Comparison of ENCODE assay signal across 8 cellular contexts in genomic region chr10:120850911-120851865, GRCh38. TPM values are rescaled to one million over a fixed set of nuclear protein-coding genes. Genes with fewer than 3 reads are reported as not detected.
DNase-seq lines count a peak whose midpoint lies in the region; ATAC-seq, FAIRE-seq and TF ChIP-seq lines count a peak whose summit lies in the region.

Gene WDR11, plus strand, starts transcription at chr10:120851362. Its CDS starts 59 bp downstream, at chr10:120851421.

- intact Hi-C loops in Right ventricle myocardium superior (cut with DNase I) (no loop called here), pancreas (cut with DNase I) (no loop called here), thyroid gland (cut with DNase I) (no loop called here)

- peaks cover 0 to 10% (median 10%) of the 10 kb centered on the region in 3 donors for H3K4me1 ChIP-seq in pancreas
- peaks cover 10 to 15% of the 10 kb centered on the region in 2 donors for H3K4me1 ChIP-seq in thyroid gland

- peak within 1 kb of the TSS; percentile 100 for H3K4me3 Mint-ChIP-seq in activated naive CD8-positive, alpha-beta T cell treated with anti-CD3 and anti-CD28 coated beads, Interleukin-2, amount 50 U/mL, for 24 hours

- peak within 1 kb of the TSS; percentile 66 to 90 (median 75) for H3K27ac ChIP-seq in pancreas
- H3K27ac ChIP-seq in thyroid gland, result peak within 1 kb of the TSS; percentile 54 to 79 (median 72)

- peaks cover 8% of the 10 kb centered on the region for H3K9me3 Mint-ChIP-seq in activated naive CD8-positive, alpha-beta T cell treated with anti-CD3 and anti-CD28 coated beads, Interleukin-2, amount 50 U/mL, for 24 hours

- H3K27me3 ChIP-seq in pancreas (no peaks in the 10 kb centered on the region), thyroid gland (no peaks in the 10 kb centered on the region)

- H3K36me3 ChIP-seq in pancreas, result peaks cover 0 to 5% (median 0%) of the 10 kb centered on the region in 3 donors
- H3K36me3 ChIP-seq in thyroid gland, result no peaks in the 10 kb centered on the region

- peak within 1 kb of the TSS; percentile 77 for H3K4me3 ChIP-seq in GM12865 (ENCODE audit: low read depth, low read length)
- peak within 1 kb of the TSS; percentile 56 to 88 (median 72) for H3K4me3 ChIP-seq in pancreas
- H3K4me3 ChIP-seq in thyroid gland (replicated peaks in 1 of 3), result peak within 1 kb of the TSS; percentile 48 to 70 (median 68)

- no peaks in the 10 kb centered on the region for H3K27me3 Mint-ChIP-seq in activated naive CD8-positive, alpha-beta T cell treated with anti-CD3 and anti-CD28 coated beads, Interleukin-2, amount 50 U/mL, for 24 hours

- TF ChIP-seq CTCF in GM12865 (IDR thresholded peaks at IDR 0.05; ENCODE audit: insufficient read depth, low read depth, low read length, missing control alignments) (no peak), pancreas (IDR thresholded peaks at IDR 0.05) (no peak), thyroid gland (IDR thresholded peaks at IDR 0.05) (no peak)

- no peaks in the 10 kb centered on the region for H3K9me3 ChIP-seq in pancreas
- no peaks in the 10 kb centered on the region for H3K9me3 ChIP-seq in thyroid gland

- peak; percentile 92 for DNase-seq in GM12865 (ENCODE audit: low read depth)
- peak; percentile 71 for DNase-seq in NCI-H1105 (lab: John Stamatoyannopoulos, UW)
- peak; percentile 32 to 85 for DNase-seq in SW 1271 (lab: John Stamatoyannopoulos, UW)
- DNase-seq in activated naive CD8-positive, alpha-beta T cell treated with anti-CD3 and anti-CD28 coated beads, Interleukin-2, amount 50 U/mL, for 24 hours, result peak; percentile 83
- peak; percentile 93 for DNase-seq in Right ventricle myocardium superior
- peak; percentile 83 to 96 (median 90) for DNase-seq in pancreas
- DNase-seq in thyroid gland, result peak; percentile 92 to 93

- peaks cover 28% of the 10 kb centered on the region for H3K36me3 Mint-ChIP-seq in activated naive CD8-positive, alpha-beta T cell treated with anti-CD3 and anti-CD28 coated beads, Interleukin-2, amount 50 U/mL, for 24 hours (ENCODE audit: low read depth)

- WGBS in pancreas, 2 donors, result 3 to 4% methylated on average over 45 of the region's 45 CpGs
- 5 to 9% methylated on average over 23 to 36 of the region's 45 CpGs for WGBS in thyroid gland, 2 donors

- FAIRE-seq in pancreas (lab: Jason Lieb, UNC), result no peak

- ATAC-seq in HG02642 (IDR thresholded peaks at IDR 0.05; ENCODE audit: poor library complexity, unreplicated experiment) (peak; percentile 95), Right ventricle myocardium superior (ENCODE audit: poor library complexity) (peak; percentile 100), pancreas (peak; percentile 99 to 100 (median 100))
- peak; percentile 98 for ATAC-seq in activated naive CD8-positive, alpha-beta T cell treated with anti-CD3 and anti-CD28 coated beads, Interleukin-2, amount 50 U/mL, for 24 hours

- H3K4me1 Mint-ChIP-seq in activated naive CD8-positive, alpha-beta T cell treated with anti-CD3 and anti-CD28 coated beads, Interleukin-2, amount 50 U/mL, for 24 hours, result peaks cover 42% of the 10 kb centered on the region

- peak within 1 kb of the TSS; percentile 95 for H3K27ac Mint-ChIP-seq in activated naive CD8-positive, alpha-beta T cell treated with anti-CD3 and anti-CD28 coated beads, Interleukin-2, amount 50 U/mL, for 24 hours

- peak in 1 of 2 donors; percentile 64 for TF ChIP-seq POLR2A in thyroid gland (IDR thresholded peaks at IDR 0.05)

RNA-seq across cellular contexts. Expression of gene WDR11, which starts in this region (rescaled TPM):
- total RNA-seq in Right ventricle myocardium superior, result 12.3 TPM
- 10 to 100 TPM; 14.8 to 30.5 (median 18.3) TPM for total RNA-seq in pancreas
- polyA plus RNA-seq in pancreas, result 10 to 100 TPM; 15.3 to 25.5 TPM
- 10 to 100 TPM; 76.9 to 95.5 (median 79.4) TPM for total RNA-seq in thyroid gland

Comparison
In these comparisons a context has a peak if more than half of its experiments do, and no peak if none do; other contexts are left out.
1. Peak in every context shown above with its lines: DNase-seq, ATAC-seq, H3K4me3 ChIP-seq and H3K27ac ChIP-seq.